Comparison of ENCODE assay signal across 1 cellular context in genomic region chr9:125825762-125826161, GRCh38.
TF ChIP-seq lines count a peak whose summit lies in the region.

No MANE protein-coding gene starts in this region.

TF ChIP-seq in SK-N-SH treated with all-trans-retinoic acid at 6 μM for 48 hours, 23 proteins besides CTCF, POLR2A, EP300 and RAD21 (continued from another document):
- TF ChIP-seq TSHZ2 (CRISPR knock-in tag; IDR thresholded peaks at IDR 0.05) (no peak), ZNF70 (CRISPR knock-in tag; IDR thresholded peaks at IDR 0.05) (no peak)
TF ChIP-seq in SK-N-SH treated with all-trans-retinoic acid at 6 μM for 48 hours: peak in this region for 0.
